8 cellular contexts compared by ENCODE assay signal in genomic region chr6:33318426-33319073, GRCh38. TPM values are rescaled to one million over a fixed set of nuclear protein-coding genes. Genes with fewer than 3 reads are reported as not detected.
DNase-seq lines count a peak whose midpoint lies in the region; ATAC-seq and TF ChIP-seq lines count a peak whose summit lies in the region.

No MANE protein-coding gene starts in this region.

- no peaks in the 10 kb centered on the region for H3K9me3 ChIP-seq in SK-N-SH

- H3K9ac ChIP-seq in SK-N-SH, result peak overlapping the region; percentile 60; the same call in 1 of the 2 replicates

- peaks cover 29 to 54% of the 10 kb centered on the region in 2 experiments; a peak in 3 of 4 replicates for H3K4me1 ChIP-seq in SK-N-SH (ENCODE audit: control insufficient read depth in 1 of 2, insufficient read depth in 2 of 2, low read depth in 1 of 2, low read length in 1 of 2)

- H3K9me3 Mint-ChIP-seq in activated naive CD8-positive, alpha-beta T cell treated with anti-CD3 and anti-CD28 coated beads for 36 hours, result no peaks in the 10 kb centered on the region

- no peak for TF ChIP-seq RAD21 in SK-N-SH (IDR thresholded peaks at IDR 0.05; ENCODE audit: low read length)

- POLR2A ChIA-PET in SK-N-SH (lab: Yijun Ruan, JAX), result interaction anchor here (0.8 to 1.9 kb wide), 7 partner anchors 8 to 347 kb away, joined by 3 to 11 read pairs (median 6); partner anchors contain the start of genes B3GALT4, PFDN6, RPS18 and VPS52

- H3K27me3 ChIP-seq in SK-N-SH (ENCODE audit: insufficient read depth) (no peaks in the 10 kb centered on the region), kidney epithelial cell (ENCODE audit: control insufficient read depth, insufficient read depth, low read length) (no peaks in the 10 kb centered on the region)

- peak overlapping the region; percentile 92 for H3K27ac Mint-ChIP-seq in activated naive CD8-positive, alpha-beta T cell treated with anti-CD3 and anti-CD28 coated beads for 36 hours

- H3K27me3 Mint-ChIP-seq in activated naive CD8-positive, alpha-beta T cell treated with anti-CD3 and anti-CD28 coated beads for 36 hours, result peaks cover 4% of the 10 kb centered on the region

- no peak for TF ChIP-seq EP300 in SK-N-SH (IDR thresholded peaks at IDR 0.05; ENCODE audit: borderline replicate concordance in 1 of 2, low read depth in 1 of 2, low read length in 1 of 2)

- CTCF ChIA-PET in SK-N-SH (lab: Yijun Ruan, JAX), result interaction anchor here (1.0 to 4.5 kb wide), 7 partner anchors 19 to 364 kb away, joined by 3 to 16 read pairs (median 3); partner anchors contain the start of genes RPS18 and VPS52

- 54% methylated on average over 8 of the region's 8 CpGs for WGBS in SK-N-SH (ENCODE audit: low lambda C conversion rate)

- peaks cover 57% of the 10 kb centered on the region for H3K79me2 ChIP-seq in SK-N-SH (ENCODE audit: insufficient read depth)

- DNase-seq in SK-N-SH, result peak; percentile 18
- no peak for DNase-seq in activated naive CD8-positive, alpha-beta T cell treated with anti-CD3 and anti-CD28 coated beads for 36 hours
- DNase-seq in kidney epithelial cell (ENCODE audit: low read depth), result no peak
- no peak for DNase-seq in substantia nigra (lab: John Stamatoyannopoulos, UW)
- DNase-seq in HK-2 (ENCODE audit: unreplicated experiment), result no peak
- no peak for DNase-seq in amniotic stem cell (lab: John Stamatoyannopoulos, UW)

- H3K9me2 ChIP-seq in SK-N-SH, result no peaks in the 10 kb centered on the region

- no peaks in the 10 kb centered on the region for H4K20me1 ChIP-seq in SK-N-SH (ENCODE audit: insufficient read depth)

- peak overlapping the region; percentile 96 for H3K4me3 Mint-ChIP-seq in activated naive CD8-positive, alpha-beta T cell treated with anti-CD3 and anti-CD28 coated beads for 36 hours

- H3K4me1 Mint-ChIP-seq in activated naive CD8-positive, alpha-beta T cell treated with anti-CD3 and anti-CD28 coated beads for 36 hours, result peaks cover 65% of the 10 kb centered on the region

- peak overlapping the region; percentile 88 to 95 for H3K27ac ChIP-seq in SK-N-SH (ENCODE audit: low read depth in 2 of 2, low read length in 1 of 2)
- H3K27ac ChIP-seq in substantia nigra (ENCODE audit: low read depth, low read length, poor library complexity, severe bottlenecking), result peak overlapping the region; percentile 92

- peaks cover 45% of the 10 kb centered on the region for H3F3A ChIP-seq in SK-N-SH (replicated peaks; ENCODE audit: insufficient read depth)

- peak overlapping the region; percentile 28; the same call in 1 of the 2 replicates for H2AFZ ChIP-seq in SK-N-SH (ENCODE audit: low read depth)

- H3K36me3 Mint-ChIP-seq in activated naive CD8-positive, alpha-beta T cell treated with anti-CD3 and anti-CD28 coated beads for 36 hours, result peaks cover 43% of the 10 kb centered on the region

- peak overlapping the region; percentile 99 for H3K4me2 ChIP-seq in SK-N-SH

- H3K36me3 ChIP-seq in SK-N-SH (replicated peaks in 1 of 2; ENCODE audit: control insufficient read depth in 1 of 2, insufficient read depth in 2 of 2, low read length in 1 of 2) (peaks cover 19 to 27% of the 10 kb centered on the region in 2 experiments), kidney epithelial cell (ENCODE audit: control insufficient read depth, insufficient read depth, low read length) (peaks cover 8% of the 10 kb centered on the region)

- ATAC-seq in SK-N-SH treated with all-trans-retinoic acid at 6 μM for 48 hours (no peak), HG02759 (IDR thresholded peaks at IDR 0.05; ENCODE audit: unreplicated experiment) (no peak)

- TF ChIP-seq CTCF in SK-N-SH (IDR thresholded peaks at IDR 0.05), result no peak
- no peak for TF ChIP-seq CTCF in kidney epithelial cell (IDR thresholded peaks at IDR 0.05; ENCODE audit: insufficient read depth, low read length, poor library complexity, severe bottlenecking)

- peak overlapping the region; percentile 56 for H3K4me3 ChIP-seq in SK-N-SH (ENCODE audit: low read depth in 2 of 2, low read length in 1 of 2)
- H3K4me3 ChIP-seq in kidney epithelial cell (ENCODE audit: low read depth, low read length), result peak overlapping the region; percentile 55

TF ChIP-seq in SK-N-SH, 30 proteins besides CTCF, POLR2A, EP300 and RAD21 (continues in another document):
- no peak for TF ChIP-seq TEAD4 (IDR thresholded peaks at IDR 0.05; ENCODE audit: borderline replicate concordance, insufficient read depth)
- no peak for TF ChIP-seq MXI1 (IDR thresholded peaks at IDR 0.05; ENCODE audit: low read depth, low read length)
- no peak for TF ChIP-seq GATA2 (CRISPR knock-in tag; IDR thresholded peaks at IDR 0.05)
- TF ChIP-seq JUND (IDR thresholded peaks at IDR 0.05), result no peak
- no peak for TF ChIP-seq ZBTB33 (IDR thresholded peaks at IDR 0.05; ENCODE audit: borderline replicate concordance, low read depth)
- no peak for TF ChIP-seq NRF1 (IDR thresholded peaks at IDR 0.05; ENCODE audit: low read depth, low read length)
- no peak for TF ChIP-seq TAF1 (IDR thresholded peaks at IDR 0.05; ENCODE audit: borderline replicate concordance, low read depth, low read length)
- no peak for TF ChIP-seq POLR2AphosphoS5 (IDR thresholded peaks at IDR 0.05; ENCODE audit: low read depth, low read length)

TF ChIP-seq in SK-N-SH treated with all-trans-retinoic acid at 6 μM for 48 hours, 23 proteins besides CTCF, POLR2A, EP300 and RAD21:
- no peak for TF ChIP-seq POU6F1 (CRISPR knock-in tag; IDR thresholded peaks at IDR 0.05; ENCODE audit: borderline replicate concordance, low read depth)
- no peak for TF ChIP-seq ZNF70 (CRISPR knock-in tag; IDR thresholded peaks at IDR 0.05)
- TF ChIP-seq ARNTL (CRISPR knock-in tag; IDR thresholded peaks at IDR 0.05; ENCODE audit: borderline replicate concordance, low read depth), result no peak
- no peak for TF ChIP-seq OSR1 (CRISPR knock-in tag; IDR thresholded peaks at IDR 0.05)
- no peak for TF ChIP-seq TOX (CRISPR knock-in tag; IDR thresholded peaks at IDR 0.05; ENCODE audit: borderline replicate concordance)
- no peak for TF ChIP-seq ESRRG (CRISPR knock-in tag; IDR thresholded peaks at IDR 0.05)
- TF ChIP-seq ZNF8 (CRISPR knock-in tag; IDR thresholded peaks at IDR 0.05), result no peak

RNA-seq across cellular contexts. Expression of gene ZBTB22, which starts 1.0 kb away (rescaled TPM):
- polyA plus RNA-seq in SK-N-SH (2012; rRNA removed), result 19.5 and 22.2 TPM in 2 replicates
- 11.9 and 17.3 TPM in 2 replicates for polyA plus RNA-seq in SK-N-SH (2012; cell fraction: cytosol; rRNA removed)
- polyA plus RNA-seq in SK-N-SH (2012; cell fraction: nucleus; rRNA removed), result 22.8 and 24.0 TPM in 2 replicates
- 1 to 10 TPM; 4.5 to 4.6 TPM for total RNA-seq in activated naive CD8-positive, alpha-beta T cell treated with anti-CD3 and anti-CD28 coated beads for 36 hours
- 17.5 and 18.4 TPM in 2 replicates for total RNA-seq in kidney epithelial cell

RNA-seq across cellular contexts. Expression of gene DAXX, which starts 4.2 kb away (rescaled TPM):
- 46.9 and 51.4 TPM in 2 replicates for polyA plus RNA-seq in SK-N-SH (2012; rRNA removed)
- 61.8 and 70.2 TPM in 2 replicates for polyA plus RNA-seq in SK-N-SH (2012; cell fraction: cytosol; rRNA removed)
- 85.9 and 95.0 TPM in 2 replicates for polyA plus RNA-seq in SK-N-SH (2012; cell fraction: nucleus; rRNA removed)
- 10 to 100 TPM; 84.8 to 94.3 TPM for total RNA-seq in activated naive CD8-positive, alpha-beta T cell treated with anti-CD3 and anti-CD28 coated beads for 36 hours
- 44.4 and 53.7 TPM in 2 replicates for total RNA-seq in kidney epithelial cell

RNA-seq across cellular contexts. Expression of gene TAPBP, which starts 4.7 kb away (rescaled TPM):
- 27.9 and 44.5 TPM in 2 replicates for polyA plus RNA-seq in SK-N-SH (2012; rRNA removed)
- polyA plus RNA-seq in SK-N-SH (2012; cell fraction: cytosol; rRNA removed), result 24.4 and 34.4 TPM in 2 replicates
- polyA plus RNA-seq in SK-N-SH (2012; cell fraction: nucleus; rRNA removed), result 84.8 and 160 TPM in 2 replicates
- 100 to 1,000 TPM; 201 to 204 TPM for total RNA-seq in activated naive CD8-positive, alpha-beta T cell treated with anti-CD3 and anti-CD28 coated beads for 36 hours
- total RNA-seq in kidney epithelial cell, result 214 and 300 TPM in 2 replicates

RNA-seq across cellular contexts. Expression of gene RGL2, which starts 19.8 kb away (rescaled TPM):
- 59.4 and 71.2 TPM in 2 replicates for polyA plus RNA-seq in SK-N-SH (2012; rRNA removed)
- 19.9 and 29.3 TPM in 2 replicates for polyA plus RNA-seq in SK-N-SH (2012; cell fraction: cytosol; rRNA removed)
- 331 and 334 TPM in 2 replicates for polyA plus RNA-seq in SK-N-SH (2012; cell fraction: nucleus; rRNA removed)
- total RNA-seq in activated naive CD8-positive, alpha-beta T cell treated with anti-CD3 and anti-CD28 coated beads for 36 hours, result 10 to 100 TPM; 15.0 to 17.7 TPM
- 42.3 and 45.5 TPM in 2 replicates for total RNA-seq in kidney epithelial cell

RNA-seq across cellular contexts. Expression of gene PFDN6, which starts 29.1 kb away (rescaled TPM):
- polyA plus RNA-seq in SK-N-SH (2012; rRNA removed), result 182 and 213 TPM in 2 replicates
- 233 and 285 TPM in 2 replicates for polyA plus RNA-seq in SK-N-SH (2012; cell fraction: cytosol; rRNA removed)
- 113 and 143 TPM in 2 replicates for polyA plus RNA-seq in SK-N-SH (2012; cell fraction: nucleus; rRNA removed)
- 100 to 1,000 TPM; 106 to 107 TPM for total RNA-seq in activated naive CD8-positive, alpha-beta T cell treated with anti-CD3 and anti-CD28 coated beads for 36 hours
- 42.9 and 51.4 TPM in 2 replicates for total RNA-seq in kidney epithelial cell
